Comparison of ENCODE assay signal across 8 cellular contexts in genomic region chr14:69398818-69399210, GRCh38. TPM values are rescaled to one million over a fixed set of nuclear protein-coding genes. Genes with fewer than 3 reads are reported as not detected.
DNase-seq lines count a peak whose midpoint lies in the region; ATAC-seq and TF ChIP-seq lines count a peak whose summit lies in the region.

No MANE protein-coding gene starts in this region.

- H3K36me3 ChIP-seq in A673 (ENCODE audit: insufficient read depth, low read length, poor library complexity, severe bottlenecking) (peaks cover 28% of the 10 kb centered on the region), Panc1 (ENCODE audit: control insufficient read depth, insufficient read depth, low read length) (peaks cover 29% of the 10 kb centered on the region)

- POLR2A ChIA-PET in A673 (lab: Charles Lee; ENCODE audit: low non-redundant PET) (no interaction called here), Panc1 (lab: Charles Lee) (no interaction called here)

- H3K4me1 Mint-ChIP-seq in progenitor cell of endocrine pancreas (ENCODE audit: low read depth) = peaks cover 32% of the 10 kb centered on the region

- H3K27me3 ChIP-seq in A673 (replicated peaks; ENCODE audit: insufficient read depth, low read depth, low read length, poor library complexity) (no peaks in the 10 kb centered on the region), Panc1 (ENCODE audit: control insufficient read depth, insufficient read depth, low read length) (no peaks in the 10 kb centered on the region)

- H3K27ac ChIP-seq in A673 (ENCODE audit: low read depth, low read length, poor library complexity, severe bottlenecking) (peak overlapping the region; percentile 96), Panc1 (ENCODE audit: low read length) (peak overlapping the region; percentile 96)

- TF ChIP-seq CTCF in A673 (conservative IDR thresholded peaks at IDR 0.05; ENCODE audit: low read depth, low read length) = no peak
- no peak for TF ChIP-seq CTCF in Panc1 (IDR thresholded peaks at IDR 0.05)
- TF ChIP-seq CTCF in epithelial cell of proximal tubule (conservative IDR thresholded peaks at IDR 0.05; ENCODE audit: low read depth, low read length) = no peak
- TF ChIP-seq CTCF in progenitor cell of endocrine pancreas (IDR thresholded peaks at IDR 0.05; ENCODE audit: unreplicated experiment) = no peak

- H3K9me3 ChIP-seq in A673 (ENCODE audit: low read depth, low read length, poor library complexity, severe bottlenecking) = no peaks in the 10 kb centered on the region
- no peaks in the 10 kb centered on the region for H3K9me3 ChIP-seq in Panc1 (ENCODE audit: control insufficient read depth, insufficient read depth, low read depth, low read length)

- peak overlapping the region; percentile 100 for H3K27ac Mint-ChIP-seq in progenitor cell of endocrine pancreas

- intact Hi-C loops in A673 (cut with micrococcal nuclease; ENCODE audit: unreplicated experiment) (no loop called here), Panc1 (cut with micrococcal nuclease; ENCODE audit: unreplicated experiment) (no loop called here)

- ATAC-seq in GM19395 (IDR thresholded peaks at IDR 0.05; ENCODE audit: unreplicated experiment) (peak; percentile 11), Panc1 (peak; percentile 61), GM21825 (IDR thresholded peaks at IDR 0.05; ENCODE audit: unreplicated experiment) (no peak)

- H3K4me3 ChIP-seq in A673 (ENCODE audit: low read depth, low read length, poor library complexity, severe bottlenecking) = peak overlapping the region; percentile 80
- peak overlapping the region; percentile 82 to 98 for H3K4me3 ChIP-seq in Panc1 (ENCODE audit: low read depth in 2 of 2, low read length in 2 of 2)
- peak overlapping the region; percentile 80 for H3K4me3 ChIP-seq in epithelial cell of proximal tubule (ENCODE audit: low read depth, low read length)

- peak overlapping the region; percentile 96 for H3K4me3 Mint-ChIP-seq in progenitor cell of endocrine pancreas (ENCODE audit: low read depth)

- H3K4me1 ChIP-seq in A673 (ENCODE audit: insufficient read depth, low read length, poor library complexity, severe bottlenecking) (peaks cover 31% of the 10 kb centered on the region), Panc1 (ENCODE audit: control insufficient read depth, insufficient read depth, low read length) (peaks cover 20% of the 10 kb centered on the region)

- no peaks in the 10 kb centered on the region for H3K27me3 Mint-ChIP-seq in progenitor cell of endocrine pancreas

- CTCF ChIA-PET in A673 (lab: Charles Lee) (no interaction called here), Panc1 (lab: Charles Lee) (interaction anchor here (0.5 kb wide), 1 partner anchor 13 kb away, joined by 4 read pairs; no protein-coding TSS in a partner anchor)

- BruUV-seq in A673 (replicated peaks; lab: Mats Ljungman, UMichigan) (TSS peak; percentile 56), Panc1 (replicated peaks; lab: Mats Ljungman, UMichigan) (TSS peak; percentile 71)

- no peak for DNase-seq in A673 (ENCODE audit: low spot score)
- DNase-seq in Panc1 (ENCODE audit: low read depth, low spot score) = no peak
- DNase-seq in epithelial cell of proximal tubule (ENCODE audit: low read depth) = no peak
- no peak for DNase-seq in progenitor cell of endocrine pancreas (ENCODE audit: low spot score, unreplicated experiment)
- no peak for DNase-seq in foreskin melanocyte
- no peak for DNase-seq in stimulated activated CD4-positive, alpha-beta T cell treated with anti-CD3 and anti-CD28 coated beads, Interleukin-2, amount 100 ng/mL, for 24 hours

- no peaks in the 10 kb centered on the region for H3K9me3 Mint-ChIP-seq in progenitor cell of endocrine pancreas (ENCODE audit: low read depth)

- in situ Hi-C loops in Panc1 (cut with HindIII; ENCODE audit: low pct_unique_long_range_greater_than_20kb, low sequenced_read_pairs) = no loop called here

- peaks cover 11% of the 10 kb centered on the region for H3K36me3 Mint-ChIP-seq in progenitor cell of endocrine pancreas (ENCODE audit: insufficient read depth)

RNA-seq across cellular contexts. Expression of gene SLC39A9, which starts 0.3 kb away (rescaled TPM):
- total RNA-seq in A673 (2021) = 59.2 and 60.8 TPM in 2 replicates
- 63.4 TPM for total RNA-seq in Panc1 (2021; ENCODE audit: unreplicated experiment)
- 25.3 TPM for polyA plus RNA-seq in Panc1 (2012; ENCODE audit: insufficient read length)
- total RNA-seq in epithelial cell of proximal tubule = 40.8 and 57.5 TPM in 2 replicates
- 57.1 and 62.2 TPM in 2 replicates for total RNA-seq in progenitor cell of endocrine pancreas

RNA-seq across cellular contexts. Expression of gene ERH, which starts 0.7 kb away (rescaled TPM):
- 452 and 472 TPM in 2 replicates for total RNA-seq in A673 (2021)
- total RNA-seq in Panc1 (2021; ENCODE audit: unreplicated experiment) = 222 TPM
- 266 TPM for polyA plus RNA-seq in Panc1 (2012; ENCODE audit: insufficient read length)
- 163 and 166 TPM in 2 replicates for total RNA-seq in epithelial cell of proximal tubule
- 309 and 310 TPM in 2 replicates for total RNA-seq in progenitor cell of endocrine pancreas
